18 cellular contexts compared by ENCODE assay signal in the genomic region with DNA sequence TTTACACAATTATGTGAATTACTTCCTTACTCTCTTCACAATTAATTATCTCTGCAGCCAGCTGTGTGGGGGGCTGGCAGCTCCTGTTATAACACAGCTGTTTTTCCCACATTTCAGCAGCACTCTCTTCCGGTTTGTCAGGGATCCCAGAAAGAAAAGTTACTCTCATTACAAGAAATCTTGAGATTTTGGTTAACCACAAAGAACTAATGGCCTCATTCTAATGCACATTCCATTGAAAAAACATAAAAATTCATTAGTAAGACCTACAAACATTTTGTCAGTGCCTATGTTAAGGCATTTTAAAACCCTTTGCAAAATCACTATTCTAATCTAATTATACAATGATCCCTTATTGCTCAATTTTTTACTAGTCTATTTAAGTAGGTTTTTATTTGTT.
DNase-seq lines count a peak whose midpoint lies in the region; ATAC-seq, FAIRE-seq and TF ChIP-seq lines count a peak whose summit lies in the region.
"Had no signal": no experiment of that assay in that cellular context is flagged by ENCODE, and none has a peak within 500 bp of the region (broad histone marks: within the 10 kb centered on the region; RNA-seq: fewer than 3 reads in every experiment).

No MANE protein-coding gene starts in this region.

- H3K36me3 Mint-ChIP-seq in activated CD4-positive, alpha-beta T cell treated with anti-CD3 and anti-CD28 coated beads, Interleukin-2, amount 10 ng/mL, durations not matched to agents 7 days and 5 days (ENCODE audit: low read depth): no peaks in the 10 kb centered on the region

- H3K9me3 Mint-ChIP-seq in activated CD4-positive, alpha-beta T cell treated with anti-CD3 and anti-CD28 coated beads, Interleukin-2, amount 10 ng/mL, durations not matched to agents 7 days and 5 days: no peaks in the 10 kb centered on the region

- H3K79me1 ChIP-seq in mesenchymal stem cell (replicated peaks; ENCODE audit: low read length, poor library complexity, severe bottlenecking): no peaks in the 10 kb centered on the region

- H2AFZ ChIP-seq in mesenchymal stem cell (ENCODE audit: low read depth, low read length): no peak overlapping the region

- POLR2A ChIA-PET in activated CD4-positive, alpha-beta T cell treated with anti-CD3 and anti-CD28 coated beads, Interleukin-2, amount 10 ng/mL, durations not matched to agents 7 days and 5 days (lab: Charles Lee): no interaction called here

- H3K9ac ChIP-seq in mesenchymal stem cell (ENCODE audit: low read length): no peak overlapping the region
- H3K9ac ChIP-seq: BLaER1 had no signal

- no peak overlapping the region for H3K27ac ChIP-seq in mesenchymal stem cell (ENCODE audit: low read length, poor library complexity, severe bottlenecking)
- H3K27ac ChIP-seq: BLaER1, tibial nerve had no signal

- H3K4me3 Mint-ChIP-seq in activated CD4-positive, alpha-beta T cell treated with anti-CD3 and anti-CD28 coated beads, Interleukin-2, amount 10 ng/mL, durations not matched to agents 7 days and 5 days: no peak overlapping the region

- H3K23ac ChIP-seq in mesenchymal stem cell (ENCODE audit: low read length in 2 of 2): no peak overlapping the region

- H3K4me2 ChIP-seq in mesenchymal stem cell (ENCODE audit: low read length, poor library complexity, severe bottlenecking): no peak overlapping the region
- H3K4me2 ChIP-seq: BLaER1 had no signal

- no peak overlapping the region for H2AK5ac ChIP-seq in mesenchymal stem cell (ENCODE audit: low read length, severe bottlenecking)

- H4K8ac ChIP-seq in mesenchymal stem cell (ENCODE audit: low read length): no peak overlapping the region

- no peak overlapping the region for H3K4ac ChIP-seq in mesenchymal stem cell (ENCODE audit: low read depth in 1 of 2, low read length in 2 of 2)

- H2BK12ac ChIP-seq in mesenchymal stem cell (ENCODE audit: low read length in 2 of 2): no peak overlapping the region

- DNase-seq in AG09309 (ENCODE audit: low read depth): peak; percentile 67
- peak; percentile 57 for DNase-seq in HT1080 (ENCODE audit: low read depth)
- peak; percentile 79 for DNase-seq in astrocyte of the hippocampus (ENCODE audit: low read depth, low spot score)
- DNase-seq in mesenchymal stem cell: peak; percentile 87
- no peak for DNase-seq in GM12892 (ENCODE audit: insufficient read length)
- no peak for DNase-seq in activated CD4-positive, alpha-beta T cell treated with anti-CD3 and anti-CD28 coated beads, Interleukin-2, amount 10 ng/mL, durations not matched to agents 7 days and 5 days
- DNase-seq in NCI-H748 (lab: John Stamatoyannopoulos, UW; ENCODE audit: unreplicated experiment): no peak
- DNase-seq: activated gamma-delta T cell; cerebellar nuclear complex; KG1; NCI-H1694; NCI-H524 treated with DMSO at 0.1 percent for 48 hours; stimulated activated CD4-positive, alpha-beta T cell treated with anti-CD3 and anti-CD28 coated beads, Interleukin-15, amount 100 ng/mL, for 24 hours; T-helper 9 cell had no signal

- H4K91ac ChIP-seq in mesenchymal stem cell (ENCODE audit: low read length): no peak overlapping the region

- no peak overlapping the region for H3K27ac Mint-ChIP-seq in activated CD4-positive, alpha-beta T cell treated with anti-CD3 and anti-CD28 coated beads, Interleukin-2, amount 10 ng/mL, durations not matched to agents 7 days and 5 days

- H3K14ac ChIP-seq in mesenchymal stem cell (ENCODE audit: low read length in 2 of 2): no peak overlapping the region

- H2BK5ac ChIP-seq in mesenchymal stem cell (ENCODE audit: low read depth, low read length, poor library complexity, severe bottlenecking): no peak overlapping the region

- H3K18ac ChIP-seq in mesenchymal stem cell (ENCODE audit: low read depth in 1 of 2, low read length in 2 of 2): no peak overlapping the region

- CTCF ChIA-PET in activated CD4-positive, alpha-beta T cell treated with anti-CD3 and anti-CD28 coated beads, Interleukin-2, amount 10 ng/mL, durations not matched to agents 7 days and 5 days (lab: Charles Lee): no interaction called here

- H3K27me3 ChIP-seq in mesenchymal stem cell (ENCODE audit: control insufficient read depth in 1 of 2, insufficient read depth in 1 of 2, low read length in 2 of 2): peaks cover 10 to 36% of the 10 kb centered on the region in 2 experiments
- H3K27me3 ChIP-seq: BLaER1, tibial nerve had no signal

- ATAC-seq in HG03097 (IDR thresholded peaks at IDR 0.05; ENCODE audit: low FRiP score, unreplicated experiment): no peak

- no peak for FAIRE-seq in GM12892 (lab: Jason Lieb, UNC)
- FAIRE-seq: GM18507 had no signal

- H3K4me1 Mint-ChIP-seq in activated CD4-positive, alpha-beta T cell treated with anti-CD3 and anti-CD28 coated beads, Interleukin-2, amount 10 ng/mL, durations not matched to agents 7 days and 5 days: no peaks in the 10 kb centered on the region

- 0% methylated on average over 1 of the region's 1 CpG for WGBS in mesenchymal stem cell

- no peak overlapping the region for H2BK15ac ChIP-seq in mesenchymal stem cell (ENCODE audit: low read depth, poor library complexity, severe bottlenecking)

- H3K4me3 ChIP-seq in AG09309 (ENCODE audit: control insufficient read depth, low read depth, low read length) (no peak overlapping the region), mesenchymal stem cell (ENCODE audit: insufficient read depth in 1 of 2, low read depth in 1 of 2, low read length in 2 of 2) (no peak overlapping the region)
- H3K4me3 ChIP-seq: BLaER1, tibial nerve had no signal

- no peak for TF ChIP-seq CTCF in AG09309 (IDR thresholded peaks at IDR 0.05; ENCODE audit: control insufficient read depth, insufficient read depth, low read depth, low read length, missing control alignments)

- no peaks in the 10 kb centered on the region for H3K9me3 ChIP-seq in mesenchymal stem cell (ENCODE audit: control insufficient read depth, low read length)
- H3K9me3 ChIP-seq: BLaER1, tibial nerve had no signal

- H3K36me3 ChIP-seq in mesenchymal stem cell (ENCODE audit: control insufficient read depth in 1 of 2, insufficient read depth in 2 of 2, low read depth in 1 of 2, low read length in 2 of 2): no peaks in the 10 kb centered on the region
- H3K36me3 ChIP-seq: BLaER1, tibial nerve had no signal

- peaks cover 19% of the 10 kb centered on the region for H3K27me3 Mint-ChIP-seq in activated CD4-positive, alpha-beta T cell treated with anti-CD3 and anti-CD28 coated beads, Interleukin-2, amount 10 ng/mL, durations not matched to agents 7 days and 5 days

- TF ChIP-seq POLR2A in GM12892 (IDR thresholded peaks at IDR 0.05; ENCODE audit: low read depth, low read length): no peak

- H3K4me1 ChIP-seq in mesenchymal stem cell (ENCODE audit: control insufficient read depth, insufficient read depth, low read depth, low read length): no peaks in the 10 kb centered on the region
- H3K4me1 ChIP-seq: BLaER1 had no signal

- H2BK120ac ChIP-seq in mesenchymal stem cell (ENCODE audit: low read depth, low read length): no peak overlapping the region

Comparison
In these comparisons a context has a peak if more than half of its experiments do, and no peak if none do; other contexts are left out.
1. DNase-seq: peak in AG09309 (single experiment), HT1080 (single experiment), astrocyte of the hippocampus (single experiment) and mesenchymal stem cell (single experiment); none in GM12892 (single experiment), activated CD4-positive, alpha-beta T cell treated with anti-CD3 and anti-CD28 coated beads, Interleukin-2, amount 10 ng/mL, durations not matched to agents 7 days and 5 days (single experiment) and NCI-H748 (single experiment).